9 cellular contexts compared by ENCODE assay signal in the genomic region with DNA sequence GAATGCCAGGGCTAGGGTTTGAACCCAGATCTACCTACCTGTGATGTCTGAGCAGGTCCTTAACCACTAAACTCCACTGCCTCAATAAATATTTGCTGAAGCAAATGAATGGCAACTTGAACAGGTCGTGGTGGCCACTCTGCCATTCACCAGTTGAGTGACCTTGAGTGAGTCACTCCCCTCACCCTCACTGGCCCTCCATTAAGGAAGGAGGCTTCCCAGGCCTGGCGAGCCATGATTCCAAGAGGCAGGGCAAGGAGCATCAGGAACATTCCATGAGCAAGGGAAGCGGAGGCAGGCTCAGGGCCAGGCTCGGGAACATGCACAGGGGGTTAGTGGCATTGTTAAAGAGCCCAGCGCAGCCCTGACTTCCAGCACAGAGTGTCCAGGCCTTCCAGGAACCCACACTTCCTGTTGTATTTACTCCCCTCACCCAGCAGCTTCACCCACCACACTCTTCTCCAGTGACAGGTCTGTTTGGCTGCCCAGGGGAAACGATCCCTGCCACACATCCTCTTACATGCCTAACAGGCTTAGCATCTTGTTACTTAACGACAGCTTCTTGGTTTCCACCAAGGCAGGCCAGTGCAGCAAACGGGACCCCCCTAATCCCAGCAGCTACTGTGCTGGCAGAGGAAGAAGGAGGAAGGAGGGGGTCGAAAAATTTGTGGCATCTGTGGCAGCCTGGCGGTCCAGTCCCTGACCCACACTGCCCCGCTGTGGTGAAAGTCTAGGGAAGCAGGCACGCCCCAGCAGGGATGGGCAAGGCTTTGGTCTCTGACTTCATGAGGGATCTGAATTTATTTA. TPM values are rescaled to one million over a fixed set of nuclear protein-coding genes. Genes with fewer than 3 reads are reported as not detected.
DNase-seq lines count a peak whose midpoint lies in the region; ATAC-seq and TF ChIP-seq lines count a peak whose summit lies in the region.
"Had no signal": no experiment of that assay in that cellular context is flagged by ENCODE, and none has a peak within 500 bp of the region (broad histone marks: within the 10 kb centered on the region; RNA-seq: fewer than 3 reads in every experiment).

No MANE protein-coding gene starts in this region.

- H2AFZ ChIP-seq in MM.1S (ENCODE audit: low read length): no peak overlapping the region

- H3K27ac ChIP-seq in MM.1S (ENCODE audit: low read length) (no peak overlapping the region), psoas muscle (no peak overlapping the region)
- H3K27ac ChIP-seq: BLaER1 treated with 17β-estradiol and CSF1 and Interleukin-3, amounts not matched to agents 10 nM and 100 nM had no signal

- H3K4me3 ChIP-seq in MM.1S (ENCODE audit: low read length) (no peak overlapping the region), psoas muscle (no peak overlapping the region)
- H3K4me3 ChIP-seq: BLaER1 treated with 17β-estradiol and CSF1 and Interleukin-3, amounts not matched to agents 10 nM and 100 nM had no signal

- H3K4me3 Mint-ChIP-seq in activated naive CD4-positive, alpha-beta T cell treated with anti-CD3 and anti-CD28 coated beads, Interleukin-2, amount 10 ng/mL, durations not matched to agents 7 days and 5 days: no peak overlapping the region

- TF ChIP-seq CTCF in MM.1S (IDR thresholded peaks at IDR 0.05; ENCODE audit: low read length) (0 out of 2 replicates have a peak, but pooled peaks have one; percentile 6), psoas muscle (IDR thresholded peaks at IDR 0.05) (peak; percentile 42)

- peaks cover 54% of the 10 kb centered on the region for H3K27me3 Mint-ChIP-seq in activated naive CD4-positive, alpha-beta T cell treated with anti-CD3 and anti-CD28 coated beads, Interleukin-2, amount 10 ng/mL, durations not matched to agents 7 days and 5 days

- H3K36me3 ChIP-seq in MM.1S (replicated peaks; ENCODE audit: insufficient read depth, low read length) (no peaks in the 10 kb centered on the region), psoas muscle (ENCODE audit: insufficient read depth in 1 of 2, low read depth in 1 of 2) (no peaks in the 10 kb centered on the region)
- H3K36me3 ChIP-seq: BLaER1 treated with 17β-estradiol and CSF1 and Interleukin-3, amounts not matched to agents 10 nM and 100 nM had no signal

- intact Hi-C loops in Right ventricle myocardium superior (cut with DNase I) (loop anchor here (10.0 kb wide), 1 partner anchor 450 kb away; no protein-coding TSS in a partner anchor), psoas muscle (cut with DNase I) (no loop called here)

- H4K20me1 ChIP-seq in MM.1S (ENCODE audit: insufficient read depth, low read length): no peaks in the 10 kb centered on the region
- H4K20me1 ChIP-seq: BLaER1 treated with 17β-estradiol and CSF1 and Interleukin-3, amounts not matched to agents 10 nM and 100 nM had no signal

- H3K4me1 ChIP-seq in MM.1S (ENCODE audit: low read length): no peaks in the 10 kb centered on the region
- no peaks in the 10 kb centered on the region for H3K4me1 ChIP-seq in psoas muscle

- 34 to 46% (median 36%) methylated on average over 12 of the region's 12 CpGs for WGBS in psoas muscle, 3 donors

- H3K4me2 ChIP-seq in MM.1S (ENCODE audit: low read depth, low read length): no peak overlapping the region

- H3K9me3 ChIP-seq in MM.1S (replicated peaks; ENCODE audit: insufficient read depth, low read length): no peaks in the 10 kb centered on the region
- H3K9me3 ChIP-seq in psoas muscle: no peaks in the 10 kb centered on the region
- H3K9me3 ChIP-seq: BLaER1 treated with 17β-estradiol and CSF1 and Interleukin-3, amounts not matched to agents 10 nM and 100 nM had no signal

- no peaks in the 10 kb centered on the region for H3F3A ChIP-seq in MM.1S (ENCODE audit: insufficient read depth, low read length)

- CTCF ChIA-PET in activated naive CD4-positive, alpha-beta T cell treated with anti-CD3 and anti-CD28 coated beads, Interleukin-2, amount 10 ng/mL, durations not matched to agents 7 days and 5 days (lab: Charles Lee): interaction anchor here (0.8 to 1.2 kb wide), 3 partner anchors 15 to 679 kb away, joined by 3 read pairs; no protein-coding TSS in a partner anchor

- H3K27me3 ChIP-seq in MM.1S (replicated peaks; ENCODE audit: insufficient read depth, low read length) (no peaks in the 10 kb centered on the region), psoas muscle (ENCODE audit: insufficient read depth in 3 of 3, low read length in 2 of 3) (peaks cover 0 to 10% (median 2%) of the 10 kb centered on the region in 3 donors)

- H3K79me2 ChIP-seq in MM.1S (ENCODE audit: low read length): no peaks in the 10 kb centered on the region

- no peak overlapping the region for H3K9ac ChIP-seq in MM.1S (ENCODE audit: low read length)
- H3K9ac ChIP-seq: BLaER1 treated with 17β-estradiol and CSF1 and Interleukin-3, amounts not matched to agents 10 nM and 100 nM had no signal

- H3K27ac Mint-ChIP-seq in activated naive CD4-positive, alpha-beta T cell treated with anti-CD3 and anti-CD28 coated beads, Interleukin-2, amount 10 ng/mL, durations not matched to agents 7 days and 5 days: peak overlapping the region; percentile 24

- DNase-seq in NCI-H2029 (lab: John Stamatoyannopoulos, UW) (peak; percentile 15), NCI-H2029 treated with DMSO at 0.1 percent for 48 hours (lab: John Stamatoyannopoulos, UW) (no peak), MM.1S (no peak), Right ventricle myocardium superior (peak; percentile 69), psoas muscle (peak; percentile 31 to 70)
- DNase-seq in activated naive CD4-positive, alpha-beta T cell treated with anti-CD3 and anti-CD28 coated beads, Interleukin-2, amount 10 ng/mL, durations not matched to agents 7 days and 5 days: peak; percentile 31

- H3K36me3 Mint-ChIP-seq in activated naive CD4-positive, alpha-beta T cell treated with anti-CD3 and anti-CD28 coated beads, Interleukin-2, amount 10 ng/mL, durations not matched to agents 7 days and 5 days: no peaks in the 10 kb centered on the region

- no peaks in the 10 kb centered on the region for H3K9me2 ChIP-seq in MM.1S (replicated peaks; ENCODE audit: insufficient read depth, low read length)

- ATAC-seq in Right ventricle myocardium superior (ENCODE audit: poor library complexity): peak; percentile 86
- ATAC-seq in psoas muscle: peak in 2 of 4 donors; percentile 35 to 71
- no peak for ATAC-seq in GM19397 (IDR thresholded peaks at IDR 0.05; ENCODE audit: unreplicated experiment)
- no peak for ATAC-seq in HG03520 (IDR thresholded peaks at IDR 0.05; ENCODE audit: unreplicated experiment)

- no peaks in the 10 kb centered on the region for H3K9me3 Mint-ChIP-seq in activated naive CD4-positive, alpha-beta T cell treated with anti-CD3 and anti-CD28 coated beads, Interleukin-2, amount 10 ng/mL, durations not matched to agents 7 days and 5 days

- H3K4me1 Mint-ChIP-seq in activated naive CD4-positive, alpha-beta T cell treated with anti-CD3 and anti-CD28 coated beads, Interleukin-2, amount 10 ng/mL, durations not matched to agents 7 days and 5 days: no peaks in the 10 kb centered on the region

RNA-seq across cellular contexts. Expression of a gene that starts 43.7 kb away (rescaled TPM):
- total RNA-seq in Right ventricle myocardium superior (108 TPM), psoas muscle (10 to 100 TPM; 55.2 to 64.3 (median 57.8) TPM)
- 100 to 1,000 TPM in 1 of 3 donors, 10 to 100 TPM in 2; 80.3 to 181 (median 82.0) TPM for polyA plus RNA-seq in psoas muscle

RNA-seq across cellular contexts. Expression of a gene that starts 49.0 kb away (rescaled TPM):
- 1.5 TPM for total RNA-seq in Right ventricle myocardium superior
- total RNA-seq in psoas muscle: under 1 TPM in 3 of 4 donors, not detected in 1; 0.18 to 0.50 (median 0.30) TPM
- polyA plus RNA-seq in psoas muscle: 1 to 10 TPM in 1 of 3 donors, under 1 TPM in 2; 0.06 to 1.3 (median 0.13) TPM

Comparison
In these comparisons a context has a peak if more than half of its experiments do, and no peak if none do; other contexts are left out.
1. DNase-seq: peak in NCI-H2029 (single experiment), activated naive CD4-positive, alpha-beta T cell treated with anti-CD3 and anti-CD28 coated beads, Interleukin-2, amount 10 ng/mL, durations not matched to agents 7 days and 5 days (single experiment), Right ventricle myocardium superior (single experiment) and psoas muscle (2 of 2); none in NCI-H2029 treated with DMSO at 0.1 percent for 48 hours (single experiment) and MM.1S (single experiment).